ENCODE assay signal across 8 cellular contexts in genomic region chr12:40336573-40337199, GRCh38.
DNase-seq lines count a peak whose midpoint lies in the region; ATAC-seq and TF ChIP-seq lines count a peak whose summit lies in the region.

No MANE protein-coding gene starts in this region.

- DNase-seq in AG09319 (ENCODE audit: extremely low read depth, low read depth) (no peak), NCI-H2081 (lab: John Stamatoyannopoulos, UW) (peak; percentile 20 to 65), colonic mucosa (no peak), sigmoid colon (no peak), islet precursor cell (no peak), NCI-H510A treated with DMSO at 0.1 percent for 48 hours (lab: John Stamatoyannopoulos, UW) (no peak)

- H3K4me3 ChIP-seq in colonic mucosa = no peak overlapping the region
- H3K4me3 ChIP-seq in sigmoid colon = no peak overlapping the region

- H3K9me3 Mint-ChIP-seq in activated T-helper 17 cell treated with anti-CD3 and anti-CD28 coated beads, Interleukin-2, amount 50 U/mL, for 72 hours = peaks cover 4% of the 10 kb centered on the region

- no peak overlapping the region for H3K4me3 Mint-ChIP-seq in activated T-helper 17 cell treated with anti-CD3 and anti-CD28 coated beads, Interleukin-2, amount 50 U/mL, for 72 hours

- H3K4me1 ChIP-seq in colonic mucosa (no peaks in the 10 kb centered on the region), sigmoid colon (peaks cover 0 to 25% (median 11%) of the 10 kb centered on the region in 4 donors)

- no peak for TF ChIP-seq POLR2A in sigmoid colon (IDR thresholded peaks at IDR 0.05)

- H3K27me3 ChIP-seq in colonic mucosa (no peaks in the 10 kb centered on the region), sigmoid colon (no peaks in the 10 kb centered on the region)

- no peak overlapping the region for H3K27ac Mint-ChIP-seq in activated T-helper 17 cell treated with anti-CD3 and anti-CD28 coated beads, Interleukin-2, amount 50 U/mL, for 72 hours

- H3K9ac ChIP-seq in colonic mucosa (ENCODE audit: low read depth in 2 of 2, low read length in 2 of 2) = no peak overlapping the region

- H3K36me3 ChIP-seq in colonic mucosa = no peaks in the 10 kb centered on the region
- peaks cover 0 to 44% (median 8%) of the 10 kb centered on the region in 4 donors for H3K36me3 ChIP-seq in sigmoid colon

- peak; percentile 49 for TF ChIP-seq CTCF in AG09319 (IDR thresholded peaks at IDR 0.05; ENCODE audit: low read depth, low read length)
- peak; percentile 28 for TF ChIP-seq CTCF in colonic mucosa (IDR thresholded peaks at IDR 0.05)
- TF ChIP-seq CTCF in sigmoid colon (IDR thresholded peaks at IDR 0.05) = peak in 3 of 4 experiments; percentile 15 to 43 (median 21)

- no peaks in the 10 kb centered on the region for H3K4me1 Mint-ChIP-seq in activated T-helper 17 cell treated with anti-CD3 and anti-CD28 coated beads, Interleukin-2, amount 50 U/mL, for 72 hours

- H3K36me3 Mint-ChIP-seq in activated T-helper 17 cell treated with anti-CD3 and anti-CD28 coated beads, Interleukin-2, amount 50 U/mL, for 72 hours (ENCODE audit: low read depth) = no peaks in the 10 kb centered on the region

- H3K27ac ChIP-seq in colonic mucosa = no peak overlapping the region
- no peak overlapping the region for H3K27ac ChIP-seq in sigmoid colon

- intact Hi-C loops in colonic mucosa (cut with DNase I) = no loop called here
- intact Hi-C loops in sigmoid colon (cut with DNase I) = loop anchor here (5.0 kb wide), 1 partner anchor 586 kb away; no protein-coding TSS in a partner anchor

- TF ChIP-seq EP300 in sigmoid colon (IDR thresholded peaks at IDR 0.05) = no peak

- peak; percentile 52 for ATAC-seq in GM19468 (IDR thresholded peaks at IDR 0.05; ENCODE audit: extremely low read depth, unreplicated experiment)
- ATAC-seq in activated T-helper 17 cell treated with anti-CD3 and anti-CD28 coated beads, Interleukin-2, amount 50 U/mL, for 72 hours (replicated peaks) = no peak

- H3K27me3 Mint-ChIP-seq in activated T-helper 17 cell treated with anti-CD3 and anti-CD28 coated beads, Interleukin-2, amount 50 U/mL, for 72 hours = peaks cover 4% of the 10 kb centered on the region

- WGBS in sigmoid colon, 2 donors = 71 to 79% methylated on average over 1 of the region's 1 CpG

- H3K9me3 ChIP-seq in colonic mucosa (no peaks in the 10 kb centered on the region), sigmoid colon (no peaks in the 10 kb centered on the region)

Comparison
In these comparisons a context has a peak if more than half of its experiments do, and no peak if none do; other contexts are left out.
1. DNase-seq: peak in NCI-H2081 (2 of 2); none in AG09319 (single experiment), colonic mucosa (single experiment), sigmoid colon (single experiment), islet precursor cell (single experiment) and NCI-H510A treated with DMSO at 0.1 percent for 48 hours (single experiment).
2. Peak in every context shown above with its lines, with median percentiles within 50 percentile points of each other: CTCF ChIP-seq.